In the genomic region with DNA sequence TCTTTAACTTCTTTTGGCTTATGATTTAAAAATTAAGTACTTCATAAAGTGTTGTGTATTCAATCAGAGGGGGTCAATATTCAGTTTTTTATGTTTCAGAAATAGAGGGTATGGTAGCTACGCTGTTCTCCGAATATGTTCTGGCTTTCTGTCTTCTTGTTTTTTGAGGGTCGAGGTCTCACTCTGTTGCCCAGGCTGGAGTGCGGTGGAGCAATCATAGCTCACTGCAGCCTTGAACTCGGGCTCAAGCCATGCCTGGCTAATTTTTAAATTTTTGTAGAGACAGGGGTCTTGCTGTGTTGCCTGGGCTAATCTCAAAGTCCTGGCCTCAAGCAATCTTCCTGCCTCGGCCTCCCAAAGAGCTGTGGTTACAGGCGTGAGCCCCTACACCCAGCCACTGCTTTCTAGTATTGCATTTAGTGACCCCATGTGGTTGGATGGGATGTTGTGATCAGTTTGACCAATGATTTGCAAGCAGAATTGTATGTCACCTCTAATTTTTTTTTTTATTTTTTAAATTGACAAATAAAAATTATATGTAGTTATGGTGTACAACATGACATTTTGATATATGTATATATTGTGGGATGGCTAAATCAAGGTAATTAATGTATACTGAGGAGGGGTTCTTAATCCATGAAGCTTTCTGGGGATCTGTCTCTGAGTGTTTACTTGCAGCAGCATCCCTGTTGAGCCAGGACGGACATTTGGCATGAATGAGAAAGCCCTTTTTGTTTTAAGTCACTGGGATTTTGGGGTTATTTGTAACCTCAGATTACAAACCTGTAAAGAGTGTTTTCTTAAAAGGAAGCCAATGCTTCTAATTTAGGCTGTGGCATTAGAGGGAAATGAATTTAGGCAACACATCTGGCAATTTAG, we compare ENCODE assay signal across 13 cellular contexts. TPM values are rescaled to one million over a fixed set of nuclear protein-coding genes. Genes with fewer than 3 reads are reported as not detected.
DNase-seq lines count a peak whose midpoint lies in the region; ATAC-seq and TF ChIP-seq lines count a peak whose summit lies in the region.
"Had no signal": no experiment of that assay in that cellular context is flagged by ENCODE, and none has a peak within 500 bp of the region (broad histone marks: within the 10 kb centered on the region; RNA-seq: fewer than 3 reads in every experiment).

No MANE protein-coding gene starts in this region.

- H3K14ac ChIP-seq in neuronal stem cell (ENCODE audit: low read length) = no peak overlapping the region

- no peak overlapping the region for H2BK5ac ChIP-seq in neuronal stem cell (ENCODE audit: low read length)

- WGBS in neuronal stem cell (ENCODE audit: extremely low coverage in 2 of 2, insufficient read length in 2 of 2, insufficient replicate concordance in 1 of 2), 2 donors = no CpG with 5 or more reads among the region's 8 CpGs

- no peaks in the 10 kb centered on the region for H3K9me3 ChIP-seq in neuronal stem cell (replicated peaks in 1 of 2; ENCODE audit: control insufficient read depth in 2 of 2, insufficient read depth in 1 of 2, low read depth in 1 of 2, low read length in 2 of 2)

- H3K4ac ChIP-seq in neuronal stem cell (ENCODE audit: low read length) = no peak overlapping the region

- no peaks in the 10 kb centered on the region for H3K4me1 Mint-ChIP-seq in natural killer cell
- H3K4me1 Mint-ChIP-seq: stimulated activated naive B cell treated with anti-CD40 and anti-IgM and Interleukin-4, amounts not matched to agents 10 μg/mL and 1 μg/mL and 100 μg/mL, for 72 hours had no signal

- H2AK5ac ChIP-seq in neuronal stem cell (ENCODE audit: low read depth, low read length) = no peak overlapping the region

- no peak overlapping the region for H2AFZ ChIP-seq in neuronal stem cell (ENCODE audit: low read length)

- H3K79me1 ChIP-seq in neuronal stem cell (ENCODE audit: low read depth, low read length) = no peaks in the 10 kb centered on the region

- H3K9ac ChIP-seq in neuronal stem cell (ENCODE audit: low read depth, low read length, poor library complexity) = no peak overlapping the region

- H3K27me3 Mint-ChIP-seq in natural killer cell (ENCODE audit: low read depth in 2 of 2) = no peaks in the 10 kb centered on the region

- H2BK15ac ChIP-seq in neuronal stem cell (ENCODE audit: low read length) = no peak overlapping the region

- no peaks in the 10 kb centered on the region for H3K36me3 ChIP-seq in neuronal stem cell (replicated peaks in 1 of 2; ENCODE audit: control insufficient read depth in 2 of 2, insufficient read depth in 2 of 2, low read length in 2 of 2)

- ATAC-seq in GM18508 (IDR thresholded peaks at IDR 0.05; ENCODE audit: insufficient read depth, unreplicated experiment) = peak; percentile 58
- no peak for ATAC-seq in GM18870 (IDR thresholded peaks at IDR 0.05; ENCODE audit: unreplicated experiment)
- ATAC-seq in natural killer cell = no peak
- ATAC-seq in GM18517 (IDR thresholded peaks at IDR 0.05; ENCODE audit: unreplicated experiment) = no peak
- ATAC-seq: stimulated activated naive B cell treated with anti-CD40 and anti-IgM and Interleukin-4, amounts not matched to agents 10 μg/mL and 1 μg/mL and 100 μg/mL, for 72 hours had no signal

- H2BK12ac ChIP-seq in neuronal stem cell (ENCODE audit: low read length) = no peak overlapping the region

- H3K4me3 Mint-ChIP-seq in natural killer cell = no peak overlapping the region
- H3K4me3 Mint-ChIP-seq: activated CD4-positive, alpha-beta memory T cell treated with anti-CD3 and anti-CD28 coated beads for 36 hours; mesothelial cell of epicardium; stimulated activated naive B cell treated with anti-CD40 and anti-IgM and Interleukin-4, amounts not matched to agents 10 μg/mL and 1 μg/mL and 100 μg/mL, for 72 hours had no signal

- intact Hi-C loops in natural killer cell (cut with micrococcal nuclease) = no loop called here

- H3K18ac ChIP-seq in neuronal stem cell (ENCODE audit: low read length) = no peak overlapping the region

- no peaks in the 10 kb centered on the region for H3K27me3 ChIP-seq in neuronal stem cell (ENCODE audit: control insufficient read depth in 3 of 3, insufficient read depth in 3 of 3, low read depth in 1 of 3, low read length in 3 of 3)

- H3K4me2 ChIP-seq in neuronal stem cell (ENCODE audit: insufficient read depth, low read length, poor library complexity, severe bottlenecking) = no peak overlapping the region
- H3K4me2 ChIP-seq: smooth muscle cell had no signal

- H2BK120ac ChIP-seq in neuronal stem cell (ENCODE audit: low read depth, low read length) = no peak overlapping the region

- H4K91ac ChIP-seq in neuronal stem cell (ENCODE audit: low read depth, low read length, poor library complexity) = no peak overlapping the region

- H3K27ac ChIP-seq in neuronal stem cell (replicated peaks; ENCODE audit: low read length) = no peak overlapping the region

- DNase-seq in AG10803 (ENCODE audit: low read depth) (peak; percentile 15), NCI-H748 (lab: John Stamatoyannopoulos, UW; ENCODE audit: unreplicated experiment) (peak; percentile 49), fibroblast of mammary gland (ENCODE audit: low read depth) (peak; percentile 45), neuronal stem cell (ENCODE audit: low spot score) (no peak), natural killer cell (no peak)
- DNase-seq: activated CD4-positive, alpha-beta memory T cell treated with anti-CD3 and anti-CD28 coated beads for 36 hours; Calu3; stimulated activated naive B cell treated with anti-CD40 and anti-IgM and Interleukin-4, amounts not matched to agents 10 μg/mL and 1 μg/mL and 100 μg/mL, for 72 hours had no signal

- no peaks in the 10 kb centered on the region for H3K36me3 Mint-ChIP-seq in natural killer cell
- H3K36me3 Mint-ChIP-seq: activated CD4-positive, alpha-beta memory T cell treated with anti-CD3 and anti-CD28 coated beads for 36 hours; mesothelial cell of epicardium; stimulated activated naive B cell treated with anti-CD40 and anti-IgM and Interleukin-4, amounts not matched to agents 10 μg/mL and 1 μg/mL and 100 μg/mL, for 72 hours had no signal

- H4K8ac ChIP-seq in neuronal stem cell (ENCODE audit: low read depth, low read length) = no peak overlapping the region

- TF ChIP-seq CTCF in AG10803 (conservative IDR thresholded peaks at IDR 0.05; ENCODE audit: low read length) = peak; percentile 32
- peak; percentile 12 for TF ChIP-seq CTCF in fibroblast of mammary gland (conservative IDR thresholded peaks at IDR 0.05; ENCODE audit: control insufficient read depth, insufficient read depth, low read depth, low read length)
- TF ChIP-seq CTCF in natural killer cell (IDR thresholded peaks at IDR 0.05) = no peak

- no peak overlapping the region for H3K27ac Mint-ChIP-seq in natural killer cell
- H3K27ac Mint-ChIP-seq: activated CD4-positive, alpha-beta memory T cell treated with anti-CD3 and anti-CD28 coated beads for 36 hours; mesothelial cell of epicardium; stimulated activated naive B cell treated with anti-CD40 and anti-IgM and Interleukin-4, amounts not matched to agents 10 μg/mL and 1 μg/mL and 100 μg/mL, for 72 hours had no signal

- H3K4me1 ChIP-seq in neuronal stem cell (ENCODE audit: control insufficient read depth in 2 of 2, insufficient read depth in 1 of 2, low read depth in 1 of 2, low read length in 2 of 2) = peaks cover 0 to 3% of the 10 kb centered on the region in 2 donors

- no peak overlapping the region for H3K4me3 ChIP-seq in AG10803 (ENCODE audit: low read length)
- no peak overlapping the region for H3K4me3 ChIP-seq in fibroblast of mammary gland (ENCODE audit: control insufficient read depth, low read depth, low read length)
- H3K4me3 ChIP-seq in neuronal stem cell (ENCODE audit: low read length in 2 of 2) = no peak overlapping the region
- H3K4me3 ChIP-seq: smooth muscle cell had no signal

- H3K9me3 Mint-ChIP-seq in natural killer cell = no peaks in the 10 kb centered on the region
- H3K9me3 Mint-ChIP-seq: activated CD4-positive, alpha-beta memory T cell treated with anti-CD3 and anti-CD28 coated beads for 36 hours; mesothelial cell of epicardium; stimulated activated naive B cell treated with anti-CD40 and anti-IgM and Interleukin-4, amounts not matched to agents 10 μg/mL and 1 μg/mL and 100 μg/mL, for 72 hours had no signal

- H3K23ac ChIP-seq in neuronal stem cell (ENCODE audit: low read depth, low read length, poor library complexity) = no peak overlapping the region

RNA-seq across cellular contexts. Expression of gene DEK, which starts 38.5 kb away (rescaled TPM):
- polyA plus RNA-seq in neuronal stem cell (2013, experiment 1 of 2) = 353 TPM
- polyA plus RNA-seq in neuronal stem cell (2013, experiment 2 of 2) = 401 TPM
- 10 to 100 TPM; 79.5 to 89.7 (median 80.9) TPM for total RNA-seq in natural killer cell

Comparison
In these comparisons a context has a peak if more than half of its experiments do, and no peak if none do; other contexts are left out.
1. DNase-seq: peak in AG10803 (single experiment), NCI-H748 (single experiment) and fibroblast of mammary gland (single experiment); none in neuronal stem cell (single experiment) and natural killer cell (single experiment).